ENCODE assay signal across 15 cellular contexts in the genomic region with DNA sequence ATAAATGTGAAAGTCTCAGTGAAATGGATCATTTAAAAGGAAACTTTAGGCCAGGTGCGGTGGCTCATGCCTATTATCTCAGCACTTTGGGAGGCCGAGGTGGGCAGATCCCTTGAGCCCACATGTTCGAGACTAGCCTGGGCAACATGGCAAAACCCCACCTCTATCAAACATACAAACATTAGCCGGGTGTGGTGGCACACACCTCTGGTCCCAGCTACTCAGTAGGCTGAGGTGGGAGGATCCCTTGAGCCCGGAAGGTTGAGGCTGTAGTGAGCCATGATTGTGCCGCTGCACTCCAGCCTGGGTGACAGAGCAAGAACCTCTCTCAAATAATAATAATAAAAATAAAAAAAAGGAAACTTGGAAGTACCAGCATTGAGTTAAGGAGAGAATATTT.
DNase-seq lines count a peak whose midpoint lies in the region; ATAC-seq and TF ChIP-seq lines count a peak whose summit lies in the region.
"Had no signal": no experiment of that assay in that cellular context is flagged by ENCODE, and none has a peak within 500 bp of the region (broad histone marks: within the 10 kb centered on the region; RNA-seq: fewer than 3 reads in every experiment).

No MANE protein-coding gene starts in this region.

- peak; percentile 4; the same call in 2 of the 3 replicates for ATAC-seq in RWPE2 (ENCODE audit: low read depth)
- ATAC-seq: CD8-positive, alpha-beta T cell; GM12878 had no signal

- H3K27ac ChIP-seq in RWPE2 (ENCODE audit: poor library complexity, severe bottlenecking): peak overlapping the region; percentile 97
- H3K27ac ChIP-seq: BLaER1 treated with 17β-estradiol and CSF1 and Interleukin-3, amounts not matched to agents 10 nM and 100 nM had no signal

- no peak for DNase-seq in RWPE2 (ENCODE audit: low spot score)
- DNase-seq in epithelial cell of esophagus (ENCODE audit: low read depth): peak; percentile 47
- peak; percentile 45 for DNase-seq in mesenteric fat pad (ENCODE audit: low spot score)
- no peak for DNase-seq in cerebellar nuclear complex (lab: John Stamatoyannopoulos, UW)
- no peak for DNase-seq in DMS53 (lab: John Stamatoyannopoulos, UW)
- no peak for DNase-seq in HPDE6-E6E7 (ENCODE audit: extremely low spot score)
- no peak for DNase-seq in NCI-H1694 (lab: John Stamatoyannopoulos, UW)
- DNase-seq: Calu3, DND-41, EL, GOT3, H7 had no signal

- no peaks in the 10 kb centered on the region for H3K36me3 ChIP-seq in RWPE2 (ENCODE audit: low read depth)
- H3K36me3 ChIP-seq: BLaER1 treated with 17β-estradiol and CSF1 and Interleukin-3, amounts not matched to agents 10 nM and 100 nM had no signal

- H3K4me3 ChIP-seq in RWPE2 (ENCODE audit: severe bottlenecking) (no peak overlapping the region), epithelial cell of esophagus (ENCODE audit: low read length) (no peak overlapping the region)
- H3K4me3 ChIP-seq: BLaER1 treated with 17β-estradiol and CSF1 and Interleukin-3, amounts not matched to agents 10 nM and 100 nM; GM12878 had no signal

- no peaks in the 10 kb centered on the region for H3K9me3 ChIP-seq in RWPE2 (ENCODE audit: severe bottlenecking)
- H3K9me3 ChIP-seq: BLaER1 treated with 17β-estradiol and CSF1 and Interleukin-3, amounts not matched to agents 10 nM and 100 nM had no signal

- no peaks in the 10 kb centered on the region for H3K27me3 ChIP-seq in RWPE2 (ENCODE audit: insufficient read depth, poor library complexity, severe bottlenecking)
- H3K27me3 ChIP-seq: BLaER1 treated with 17β-estradiol and CSF1 and Interleukin-3, amounts not matched to agents 10 nM and 100 nM had no signal

- TF ChIP-seq CTCF in RWPE2 (IDR thresholded peaks at IDR 0.05; ENCODE audit: poor library complexity, severe bottlenecking) (no peak), epithelial cell of esophagus (IDR thresholded peaks at IDR 0.05; ENCODE audit: insufficient read depth, low read depth, low read length, missing control alignments) (no peak)

- peaks cover 65% of the 10 kb centered on the region for H3K4me1 ChIP-seq in RWPE2 (ENCODE audit: insufficient read depth, poor library complexity, severe bottlenecking)

Comparison
In these comparisons a context has a peak if more than half of its experiments do, and no peak if none do; other contexts are left out.
1. DNase-seq: peak in epithelial cell of esophagus (single experiment) and mesenteric fat pad (single experiment); none in RWPE2 (single experiment), cerebellar nuclear complex (0 of 2), DMS53 (single experiment), HPDE6-E6E7 (single experiment) and NCI-H1694 (single experiment).